Comparison of ENCODE assay signal across 1 cellular context in genomic region chr5:32952421-32952820, GRCh38.
A peak's percentile ranks its signal among the peaks of the same experiment; 100 is the strongest.
TF ChIP-seq lines count a peak whose summit lies in the region.

No MANE protein-coding gene starts in this region.

TF ChIP-seq in GM23338, 12 proteins besides CTCF, POLR2A, EP300 and RAD21:
- peak; percentile 40 for TF ChIP-seq NANOG (IDR thresholded peaks at IDR 0.05; ENCODE audit: borderline replicate concordance)
